In the genomic region with DNA sequence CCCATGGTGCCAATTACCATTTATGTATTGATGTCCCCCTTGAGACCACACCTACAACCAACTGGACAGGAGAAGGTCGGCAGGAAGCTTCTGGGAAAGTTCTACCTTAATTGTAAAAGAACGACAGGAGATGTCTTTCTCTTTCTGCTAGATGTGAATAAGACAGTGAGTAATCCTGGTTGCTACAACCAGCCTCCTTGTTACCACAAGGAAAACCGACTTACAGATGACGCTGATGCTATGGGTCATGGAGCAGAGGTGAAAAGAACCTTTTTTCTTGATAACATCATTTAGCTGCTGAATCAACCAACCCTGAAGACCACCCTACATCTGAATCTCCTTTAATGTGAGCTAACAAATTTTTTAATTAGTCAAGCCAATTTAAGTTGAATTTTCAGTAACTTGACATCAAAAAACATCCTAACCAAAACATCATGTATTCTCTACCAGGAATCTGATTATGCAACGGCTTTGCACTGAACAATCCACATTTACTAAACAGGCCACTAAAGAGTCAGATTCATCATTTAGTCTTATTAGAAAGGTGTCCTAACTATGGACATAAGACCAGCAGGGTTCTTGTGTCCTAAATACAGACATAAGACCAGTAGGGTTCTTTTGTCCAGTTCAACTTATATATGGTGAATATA, we compare ENCODE assay signal across 26 cellular contexts. TPM values are rescaled to one million over a fixed set of nuclear protein-coding genes. Genes with fewer than 3 reads are reported as not detected.
A peak's percentile ranks its signal among the peaks of the same experiment; 100 is the strongest.
DNase-seq lines count a peak whose midpoint lies in the region; ATAC-seq and TF ChIP-seq lines count a peak whose summit lies in the region.
"Had no signal": no experiment of that assay in that cellular context is flagged by ENCODE, and none has a peak within 500 bp of the region (broad histone marks: within the 10 kb centered on the region; RNA-seq: fewer than 3 reads in every experiment).

No MANE protein-coding gene starts in this region.

- TF ChIP-seq CTCF in MCF 10A (IDR thresholded peaks at IDR 0.05; ENCODE audit: unreplicated experiment) (no peak), breast epithelium (IDR thresholded peaks at IDR 0.05) (no peak), brain microvascular endothelial cell (IDR thresholded peaks at IDR 0.05; ENCODE audit: low read depth, low read length, missing control alignments) (no peak), transverse colon (IDR thresholded peaks at IDR 0.05) (no peak)

- H3K4me1 Mint-ChIP-seq in MCF 10A (ENCODE audit: insufficient read depth, unreplicated experiment) = peaks cover 35% of the 10 kb centered on the region

- H3K4me1 ChIP-seq in breast epithelium = no peaks in the 10 kb centered on the region
- H3K4me1 ChIP-seq in transverse colon = peaks cover 0 to 17% (median 4%) of the 10 kb centered on the region in 4 donors
- H3K4me1 ChIP-seq: BLaER1, thyroid gland had no signal

- TF ChIP-seq EP300 in transverse colon (IDR thresholded peaks at IDR 0.05; ENCODE audit: low read depth) = no peak

- H3K9me3 Mint-ChIP-seq in MCF 10A (ENCODE audit: unreplicated experiment) = no peaks in the 10 kb centered on the region
- H3K9me3 Mint-ChIP-seq: activated CD4-positive, alpha-beta memory T cell treated with anti-CD3 and anti-CD28 coated beads for 36 hours; dendritic cell treated with granulocyte-macrophage colony-stimulating factor and Interleukin-4, amounts not matched to agents 40 ng/mL and 50 ng/mL, for 4 days; IgD-negative memory B cell; stimulated activated naive B cell treated with anti-CD40 and anti-IgM and Interleukin-4, amounts not matched to agents 10 μg/mL and 1 μg/mL and 100 μg/mL, for 72 hours; T-helper 2 cell treated with Interferon-gamma antibody and Interleukin-4, amounts not matched to agents 5 μg/mL and 100 μg/mL, for 36 hours had no signal

- H3K36me3 Mint-ChIP-seq in MCF 10A (ENCODE audit: insufficient read depth, unreplicated experiment) = no peaks in the 10 kb centered on the region
- H3K36me3 Mint-ChIP-seq: activated CD4-positive, alpha-beta memory T cell treated with anti-CD3 and anti-CD28 coated beads for 36 hours; IgD-negative memory B cell; stimulated activated naive B cell treated with anti-CD40 and anti-IgM and Interleukin-4, amounts not matched to agents 10 μg/mL and 1 μg/mL and 100 μg/mL, for 72 hours; WTC11 had no signal

- H3K27me3 ChIP-seq in breast epithelium = no peaks in the 10 kb centered on the region
- no peaks in the 10 kb centered on the region for H3K27me3 ChIP-seq in brain microvascular endothelial cell (replicated peaks)
- no peaks in the 10 kb centered on the region for H3K27me3 ChIP-seq in transverse colon
- H3K27me3 ChIP-seq: BLaER1, heart left ventricle, pancreas, thyroid gland had no signal

- ATAC-seq in GM19395 (IDR thresholded peaks at IDR 0.05; ENCODE audit: unreplicated experiment) = no peak
- ATAC-seq in left ventricle myocardium superior = no peak
- no peak for ATAC-seq in GM21390 (IDR thresholded peaks at IDR 0.05; ENCODE audit: unreplicated experiment)
- ATAC-seq: heart left ventricle; pancreas; sciatic nerve; stimulated activated naive B cell treated with anti-CD40 and anti-IgM and Interleukin-4, amounts not matched to agents 10 μg/mL and 1 μg/mL and 100 μg/mL, for 72 hours had no signal

- no peak for TF ChIP-seq POLR2A in breast epithelium (IDR thresholded peaks at IDR 0.05)
- no peak for TF ChIP-seq POLR2A in transverse colon (IDR thresholded peaks at IDR 0.05)

- no peak overlapping the region for H3K27ac ChIP-seq in breast epithelium
- peak overlapping the region; percentile 51 for H3K27ac ChIP-seq in brain microvascular endothelial cell
- H3K27ac ChIP-seq in transverse colon = no peak overlapping the region
- H3K27ac ChIP-seq: 22Rv1, BLaER1, heart left ventricle, pancreas, SK-N-MC, thyroid gland had no signal

- DNase-seq in MCF 10A (ENCODE audit: unreplicated experiment) = peak; percentile 62
- no peak for DNase-seq in breast epithelium (ENCODE audit: low spot score in 2 of 2)
- peak; percentile 55 for DNase-seq in brain microvascular endothelial cell
- DNase-seq in glomerular visceral epithelial cell (ENCODE audit: extremely low spot score) = peak; percentile 70
- DNase-seq in transverse colon = no peak
- DNase-seq in left ventricle myocardium superior = no peak
- DNase-seq: activated CD4-positive, alpha-beta memory T cell treated with anti-CD3 and anti-CD28 coated beads for 36 hours; activated naive CD4-positive, alpha-beta T cell treated with anti-CD3 and anti-CD28 coated beads for 36 hours; activated T-cell treated with anti-CD3 and anti-CD28 coated beads, Interleukin-2, amount 50 U/mL, for 1 hour; H9; heart left ventricle; NCI-H1694; NCI-H774; pancreas; stimulated activated naive B cell treated with anti-CD40 and anti-IgM and Interleukin-4, amounts not matched to agents 10 μg/mL and 1 μg/mL and 100 μg/mL, for 72 hours; thyroid gland had no signal

- BruUV-seq in MCF 10A (replicated peaks; lab: Mats Ljungman, UMichigan) = no TSS peak

- POLR2A ChIA-PET in MCF 10A (lab: Yijun Ruan, JAX) = interaction anchor here (0.5 to 4.1 kb wide), 10 partner anchors 10 to 76 kb away, joined by 3 to 24 read pairs (median 4); no protein-coding TSS in a partner anchor

- no peaks in the 10 kb centered on the region for H3K36me3 ChIP-seq in breast epithelium
- H3K36me3 ChIP-seq in brain microvascular endothelial cell (replicated peaks) = no peaks in the 10 kb centered on the region
- H3K36me3 ChIP-seq in transverse colon = no peaks in the 10 kb centered on the region
- H3K36me3 ChIP-seq: BLaER1, heart left ventricle, pancreas, thyroid gland had no signal

- CTCF ChIA-PET in MCF 10A (lab: Yijun Ruan, JAX) = interaction anchor here (0.6 to 1.3 kb wide), 5 partner anchors 21 to 351 kb away, joined by 3 to 4 read pairs (median 3); no protein-coding TSS in a partner anchor

- H3K27ac Mint-ChIP-seq in MCF 10A (ENCODE audit: low read depth, unreplicated experiment) = peak overlapping the region; percentile 71
- H3K27ac Mint-ChIP-seq: activated CD4-positive, alpha-beta memory T cell treated with anti-CD3 and anti-CD28 coated beads for 36 hours; activated naive CD4-positive, alpha-beta T cell treated with anti-CD3 and anti-CD28 coated beads for 36 hours; dendritic cell treated with granulocyte-macrophage colony-stimulating factor and Interleukin-4, amounts not matched to agents 40 ng/mL and 50 ng/mL, for 4 days; IgD-negative memory B cell; stimulated activated naive B cell treated with anti-CD40 and anti-IgM and Interleukin-4, amounts not matched to agents 10 μg/mL and 1 μg/mL and 100 μg/mL, for 72 hours; T-helper 2 cell treated with Interferon-gamma antibody and Interleukin-4, amounts not matched to agents 5 μg/mL and 100 μg/mL, for 36 hours; WTC11 had no signal

- H3K27me3 Mint-ChIP-seq in MCF 10A (ENCODE audit: insufficient read depth, unreplicated experiment) = no peaks in the 10 kb centered on the region
- H3K27me3 Mint-ChIP-seq: dendritic cell treated with granulocyte-macrophage colony-stimulating factor and Interleukin-4, amounts not matched to agents 40 ng/mL and 50 ng/mL, for 4 days had no signal

- no peaks in the 10 kb centered on the region for H3K9me3 ChIP-seq in breast epithelium
- no peaks in the 10 kb centered on the region for H3K9me3 ChIP-seq in transverse colon
- H3K9me3 ChIP-seq: BLaER1, heart left ventricle, pancreas, thyroid gland had no signal

- WGBS in transverse colon (ENCODE audit: low coverage in 1 of 2), 2 donors = 78 to 87% methylated on average over 5 of the region's 5 CpGs

- in situ Hi-C loops in brain microvascular endothelial cell (cut with HindIII; ENCODE audit: low pct_ligation_motif_present, low sequenced_read_pairs) = no loop called here
- in situ Hi-C loops in transverse colon (cut with MboI; ENCODE audit: low pct_ligation_motif_present in 1 of 4, low pct_unique_long_range_greater_than_20kb in 1 of 4, low sequenced_read_pairs in 3 of 4) = no loop called here

- H3K4me3 ChIP-seq in breast epithelium (no peak overlapping the region), brain microvascular endothelial cell (ENCODE audit: low read depth, low read length) (no peak overlapping the region), transverse colon (no peak overlapping the region)
- H3K4me3 ChIP-seq: BLaER1, heart left ventricle, pancreas, SK-N-MC, thyroid gland had no signal

- H3K4me3 Mint-ChIP-seq in MCF 10A (ENCODE audit: unreplicated experiment) = no peak overlapping the region
- H3K4me3 Mint-ChIP-seq: activated CD4-positive, alpha-beta memory T cell treated with anti-CD3 and anti-CD28 coated beads for 36 hours; activated naive CD4-positive, alpha-beta T cell treated with anti-CD3 and anti-CD28 coated beads for 36 hours; dendritic cell treated with granulocyte-macrophage colony-stimulating factor and Interleukin-4, amounts not matched to agents 40 ng/mL and 50 ng/mL, for 4 days; H9; IgD-negative memory B cell; stimulated activated naive B cell treated with anti-CD40 and anti-IgM and Interleukin-4, amounts not matched to agents 10 μg/mL and 1 μg/mL and 100 μg/mL, for 72 hours; T-helper 2 cell treated with Interferon-gamma antibody and Interleukin-4, amounts not matched to agents 5 μg/mL and 100 μg/mL, for 36 hours; WTC11 had no signal

- intact Hi-C loops in MCF 10A (cut with micrococcal nuclease) = loop anchor here (5.0 kb wide), 1 partner anchor 75 kb away; no protein-coding TSS in a partner anchor
- intact Hi-C loops in breast epithelium (cut with DNase I; ENCODE audit: low total_unique reads) = no loop called here
- intact Hi-C loops in transverse colon (cut with DNase I; ENCODE audit: low total_unique reads) = no loop called here
- intact Hi-C loops in left ventricle myocardium superior (cut with micrococcal nuclease) = no loop called here

RNA-seq across cellular contexts. Expression of a gene that starts 23.0 kb away (rescaled TPM):
- total RNA-seq in MCF 10A (2022) = 31.5 and 42.6 TPM in 2 replicates
- 100 to 1,000 TPM in 1 of 3 donors, 10 to 100 TPM in 2; 45.9 to 753 (median 49.0) TPM for total RNA-seq in breast epithelium
- total RNA-seq in transverse colon = 100 to 1,000 TPM in 1 of 4 donors, 10 to 100 TPM in 3; 22.1 to 132 (median 68.9) TPM
- 17.1 TPM for total RNA-seq in left ventricle myocardium superior

Comparison
In these comparisons a context has a peak if more than half of its experiments do, and no peak if none do; other contexts are left out.
1. DNase-seq: peak in MCF 10A (single experiment), brain microvascular endothelial cell (single experiment) and glomerular visceral epithelial cell (single experiment); none in breast epithelium (0 of 2), transverse colon (single experiment) and left ventricle myocardium superior (single experiment).